ENCODE assay signal across 11 cellular contexts in genomic region chr14:85471744-85472143, GRCh38. TPM values are rescaled to one million over a fixed set of nuclear protein-coding genes. Genes with fewer than 3 reads are reported as not detected.
DNase-seq lines count a peak whose midpoint lies in the region; ATAC-seq and TF ChIP-seq lines count a peak whose summit lies in the region.
"Had no signal": no experiment of that assay in that cellular context is flagged by ENCODE, and none has a peak within 500 bp of the region (broad histone marks: within the 10 kb centered on the region; RNA-seq: fewer than 3 reads in every experiment).

No MANE protein-coding gene starts in this region.

- H3K9me3 ChIP-seq in liver (ENCODE audit: control insufficient read depth in 4 of 4, low read length in 3 of 4) = no peaks in the 10 kb centered on the region

- no peak for TF ChIP-seq RAD21 in liver (IDR thresholded peaks at IDR 0.05)

- H3K4me1 ChIP-seq in liver (ENCODE audit: control insufficient read depth in 4 of 4, insufficient read depth in 4 of 4, low read length in 3 of 4) = no peaks in the 10 kb centered on the region

- DNase-seq in AG09309 (ENCODE audit: low read depth) (peak; percentile 62), HuH-7 (ENCODE audit: low spot score) (peak; percentile 49), brain pericyte (ENCODE audit: low read depth, low spot score) (peak; percentile 84), NCI-H526 (lab: John Stamatoyannopoulos, UW) (no peak)
- no peak for DNase-seq in activated CD8-positive, alpha-beta memory T cell treated with anti-CD3 and anti-CD28 coated beads, Interleukin-2, amount 50 U/mL, for 48 hours
- DNase-seq: GF-D8, NCI-H1930 had no signal

- H3K27ac ChIP-seq in liver (ENCODE audit: low read depth in 1 of 2, low read length in 2 of 2) = no peak overlapping the region

- ATAC-seq in GM18867 (IDR thresholded peaks at IDR 0.05; ENCODE audit: unreplicated experiment) (no peak), GM19324 (IDR thresholded peaks at IDR 0.05; ENCODE audit: low FRiP score, unreplicated experiment) (no peak)
- ATAC-seq: HCT116 had no signal

- H3K4me3 ChIP-seq in AG09309 (ENCODE audit: control insufficient read depth, low read depth, low read length) (no peak overlapping the region), liver (ENCODE audit: low read depth in 1 of 3, low read length in 3 of 3) (no peak overlapping the region)

- H3K9ac ChIP-seq in liver (ENCODE audit: low read depth in 1 of 2, low read length in 2 of 2) = no peak overlapping the region

- H3K27me3 ChIP-seq in liver (ENCODE audit: control insufficient read depth in 4 of 4, insufficient read depth in 4 of 4, low read length in 3 of 4) = no peaks in the 10 kb centered on the region

- TF ChIP-seq CTCF in AG09309 (IDR thresholded peaks at IDR 0.05; ENCODE audit: control insufficient read depth, insufficient read depth, low read depth, low read length, missing control alignments) = no peak
- no peak for TF ChIP-seq CTCF in liver (IDR thresholded peaks at IDR 0.05; ENCODE audit: low read depth, low read length, missing input control)

- 36% methylated on average over 4 of the region's 4 CpGs for WGBS in liver

- H3K36me3 ChIP-seq in liver (ENCODE audit: control insufficient read depth in 4 of 4, insufficient read depth in 3 of 4, low read depth in 1 of 4, low read length in 3 of 4) = no peaks in the 10 kb centered on the region

TF ChIP-seq in liver, 16 proteins besides CTCF, POLR2A, EP300 and RAD21:
- peak; percentile 77 for TF ChIP-seq NR2F2 (IDR thresholded peaks at IDR 0.05)
- peak; percentile 23 to 46 for TF ChIP-seq JUND (IDR thresholded peaks at IDR 0.05)
- no peak for TF ChIP-seq RXRA (IDR thresholded peaks at IDR 0.05)
- no peak for TF ChIP-seq HNF4G (IDR thresholded peaks at IDR 0.05)
- TF ChIP-seq, protein P1, sequence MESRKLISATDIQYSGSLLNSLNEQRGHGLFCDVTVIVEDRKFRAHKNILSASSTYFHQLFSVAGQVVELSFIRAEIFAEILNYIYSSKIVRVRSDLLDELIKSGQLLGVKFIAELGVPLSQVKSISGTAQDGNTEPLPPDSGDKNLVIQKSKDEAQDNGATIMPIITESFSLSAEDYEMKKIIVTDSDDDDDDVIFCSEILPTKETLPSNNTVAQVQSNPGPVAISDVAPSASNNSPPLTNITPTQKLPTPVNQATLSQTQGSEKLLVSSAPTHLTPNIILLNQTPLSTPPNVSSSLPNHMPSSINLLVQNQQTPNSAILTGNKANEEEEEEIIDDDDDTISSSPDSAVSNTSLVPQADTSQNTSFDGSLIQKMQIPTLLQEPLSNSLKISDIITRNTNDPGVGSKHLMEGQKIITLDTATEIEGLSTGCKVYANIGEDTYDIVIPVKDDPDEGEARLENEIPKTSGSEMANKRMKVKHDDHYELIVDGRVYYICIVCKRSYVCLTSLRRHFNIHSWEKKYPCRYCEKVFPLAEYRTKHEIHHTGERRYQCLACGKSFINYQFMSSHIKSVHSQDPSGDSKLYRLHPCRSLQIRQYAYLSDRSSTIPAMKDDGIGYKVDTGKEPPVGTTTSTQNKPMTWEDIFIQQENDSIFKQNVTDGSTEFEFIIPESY (IDR thresholded peaks at IDR 0.05) = no peak

RNA-seq across cellular contexts. Expression of gene FLRT2, which starts 58.2 kb away (rescaled TPM):
- 1 to 10 TPM; 2.4 to 8.2 TPM for total RNA-seq in liver
- 1 to 10 TPM in 1 of 2 donors, under 1 TPM in 1; 0.90 to 1.3 TPM for polyA plus RNA-seq in liver

Comparison
In these comparisons a context has a peak if more than half of its experiments do, and no peak if none do; other contexts are left out.
1. DNase-seq: peak in AG09309 (single experiment), HuH-7 (single experiment) and brain pericyte (single experiment); none in activated CD8-positive, alpha-beta memory T cell treated with anti-CD3 and anti-CD28 coated beads, Interleukin-2, amount 50 U/mL, for 48 hours (single experiment) and NCI-H526 (0 of 2).